In the genomic region with DNA sequence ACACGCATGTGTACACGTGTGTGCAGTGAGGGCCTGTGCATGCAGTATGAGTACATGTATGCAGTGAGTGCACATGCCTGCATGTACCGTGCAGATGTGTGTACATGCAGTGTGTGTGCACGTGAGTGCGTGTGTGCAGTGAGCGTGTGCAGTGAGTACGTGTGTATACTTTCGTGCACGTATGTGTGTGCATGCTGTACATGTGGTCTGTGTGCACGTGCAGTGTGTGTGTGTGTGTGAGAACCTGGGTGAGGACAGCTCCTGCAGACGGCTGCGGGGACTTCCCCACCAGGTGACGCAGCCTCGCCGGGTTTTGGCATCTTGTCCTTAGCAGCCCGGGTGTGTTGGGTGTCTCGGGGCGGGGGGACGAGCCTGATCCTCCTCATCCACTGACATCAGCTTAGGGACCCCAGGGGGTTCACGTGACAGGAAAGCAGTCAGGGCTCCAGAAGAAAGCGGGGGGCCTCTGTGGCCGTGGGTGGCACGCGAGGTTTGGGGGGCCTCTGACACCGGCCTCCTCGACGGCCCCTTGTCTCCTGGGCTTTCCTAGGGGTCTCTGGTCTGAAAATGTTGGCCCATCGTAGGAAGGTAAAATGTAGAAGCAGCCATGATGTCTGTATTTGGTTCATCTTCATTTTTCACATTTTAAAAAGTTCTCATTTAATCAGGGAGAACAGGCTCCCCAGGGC, we compare ENCODE assay signal across 23 cellular contexts.
DNase-seq lines count a peak whose midpoint lies in the region; ATAC-seq and TF ChIP-seq lines count a peak whose summit lies in the region.
"Had no signal": no experiment of that assay in that cellular context is flagged by ENCODE, and none has a peak within 500 bp of the region (broad histone marks: within the 10 kb centered on the region; RNA-seq: fewer than 3 reads in every experiment).

No MANE protein-coding gene starts in this region.

- H3K18ac ChIP-seq in H9 (ENCODE audit: insufficient read length, low read depth, low read length) = no peak overlapping the region

- no peak overlapping the region for H3K14ac ChIP-seq in H9 (ENCODE audit: insufficient read depth, low read length)

- H3K4me2 ChIP-seq in H9 (ENCODE audit: insufficient read depth, insufficient read length, low read length) (no peak overlapping the region), hepatocyte (no peak overlapping the region)
- H3K4me2 ChIP-seq: smooth muscle cell had no signal

- H3K9me3 Mint-ChIP-seq in H9 = peaks cover 22 to 30% of the 10 kb centered on the region in 2 experiments
- peaks cover 3% of the 10 kb centered on the region for H3K9me3 Mint-ChIP-seq in memory B cell
- H3K9me3 Mint-ChIP-seq: activated naive CD4-positive, alpha-beta T cell treated with anti-CD3 and anti-CD28 coated beads, Interleukin-2, amount 50 U/mL, for 24 hours; effector memory CD8-positive, alpha-beta T cell had no signal

- no CpG with 5 or more reads among the region's 28 CpGs for WGBS in H9 (ENCODE audit: extremely low coverage, insufficient read length, low lambda C conversion rate)
- WGBS in spleen, 5 donors = 92 to 94% (median 93%) methylated on average over 28 of the region's 28 CpGs
- 97% methylated on average over 28 of the region's 28 CpGs for WGBS in hepatocyte (ENCODE audit: low lambda C conversion rate, missing lambda C conversion rate)

- H3K4me1 ChIP-seq in H9 (ENCODE audit: insufficient read depth, low read length) = no peaks in the 10 kb centered on the region
- H3K4me1 ChIP-seq in spleen = peaks cover 7 to 18% (median 14%) of the 10 kb centered on the region in 6 donors
- peaks cover 5% of the 10 kb centered on the region for H3K4me1 ChIP-seq in hepatocyte (ENCODE audit: insufficient read depth)

- no peak overlapping the region for H3K4me3 ChIP-seq in WERI-Rb-1 (ENCODE audit: low read depth, low read length)
- no peak overlapping the region for H3K4me3 ChIP-seq in spleen
- no peak overlapping the region for H3K4me3 ChIP-seq in hepatocyte
- H3K4me3 ChIP-seq: colonic mucosa, GM23248, smooth muscle cell had no signal

- no peak overlapping the region for H3T11ph ChIP-seq in H9 (ENCODE audit: low read length)

- TF ChIP-seq CTCF in H9 (conservative IDR thresholded peaks at IDR 0.05) (no peak), WERI-Rb-1 (IDR thresholded peaks at IDR 0.05; ENCODE audit: low read depth, low read length) (no peak), spleen (IDR thresholded peaks at IDR 0.05 in 8 of 11, conservative IDR thresholded peaks at IDR 0.05 in 3 of 11) (no peak), hepatocyte (IDR thresholded peaks at IDR 0.05; ENCODE audit: poor library complexity) (no peak)

- no peaks in the 10 kb centered on the region for H3K9me2 ChIP-seq in hepatocyte (replicated peaks; ENCODE audit: insufficient read depth)

- no peaks in the 10 kb centered on the region for H3K27me3 Mint-ChIP-seq in H9 (ENCODE audit: low read depth)
- no peaks in the 10 kb centered on the region for H3K27me3 Mint-ChIP-seq in memory B cell
- H3K27me3 Mint-ChIP-seq: activated CD4-positive, alpha-beta T cell treated with anti-CD3 and anti-CD28 coated beads, Interleukin-2, amount 10 ng/mL, durations not matched to agents 24 days and 14 days; activated naive CD4-positive, alpha-beta T cell treated with anti-CD3 and anti-CD28 coated beads, Interleukin-2, amount 50 U/mL, for 24 hours; CD4-positive, CD25-positive, alpha-beta regulatory T cell; effector memory CD8-positive, alpha-beta T cell had no signal

- no peak overlapping the region for H3K4ac ChIP-seq in H9 (ENCODE audit: low read depth, low read length)

- no peak overlapping the region for H3K56ac ChIP-seq in H9 (ENCODE audit: insufficient read length, low read depth, low read length)

- H3K4me1 Mint-ChIP-seq in H9 (peaks cover 5 to 9% of the 10 kb centered on the region in 2 experiments), memory B cell (peaks cover 6% of the 10 kb centered on the region)

- H3K27me3 ChIP-seq in H9 (ENCODE audit: insufficient read depth, low read length) = no peaks in the 10 kb centered on the region
- H3K27me3 ChIP-seq in WERI-Rb-1 (ENCODE audit: insufficient read depth, low read depth, severe bottlenecking) = no peaks in the 10 kb centered on the region
- no peaks in the 10 kb centered on the region for H3K27me3 ChIP-seq in spleen (replicated peaks in 1 of 7)
- no peaks in the 10 kb centered on the region for H3K27me3 ChIP-seq in hepatocyte
- H3K27me3 ChIP-seq: colonic mucosa, neutrophil had no signal

- peaks cover 6% of the 10 kb centered on the region for H3K23me2 ChIP-seq in H9 (ENCODE audit: insufficient read length, low read depth, low read length, poor library complexity, severe bottlenecking)

- no peak overlapping the region for H2AK5ac ChIP-seq in H9 (ENCODE audit: insufficient read length, low read length)

- H2BK15ac ChIP-seq in H9 (ENCODE audit: low read depth, low read length) = no peak overlapping the region

- H2AFZ ChIP-seq in H9 (ENCODE audit: low read length) (no peak overlapping the region), hepatocyte (no peak overlapping the region)
- H2AFZ ChIP-seq: GM23248 had no signal

- H3K27ac Mint-ChIP-seq in H9 = no peak overlapping the region; a peak in 1 of 7 replicates
- peak overlapping the region; percentile 59 for H3K27ac Mint-ChIP-seq in memory B cell
- H3K27ac Mint-ChIP-seq: activated CD4-positive, alpha-beta T cell treated with anti-CD3 and anti-CD28 coated beads, Interleukin-2, amount 10 ng/mL, durations not matched to agents 24 days and 14 days; activated T-helper 1 cell treated with anti-CD3 and anti-CD28 coated beads, Interleukin-12 subunit alpha, Interleukin-12 subunit beta, Interleukin-2, Interleukin-4 antibody, amounts not matched to agents 30 ng/mL and 10 ng/mL and 1 ng/mL, durations not matched to agents 14 hours and 24 hours and 36 hours; CD4-positive, CD25-positive, alpha-beta regulatory T cell had no signal

- peak; percentile 24 for DNase-seq in H9
- peak; percentile 10 for DNase-seq in WERI-Rb-1
- DNase-seq in memory B cell (ENCODE audit: low spot score in 2 of 2) = no peak
- peak; percentile 36 for DNase-seq in spleen
- no peak for DNase-seq in hepatocyte (ENCODE audit: low spot score)
- no peak for DNase-seq in left colon
- DNase-seq: activated CD4-positive, alpha-beta T cell treated with anti-CD3 and anti-CD28 coated beads, Interleukin-2, amount 10 ng/mL, durations not matched to agents 24 days and 14 days; CD4-positive, CD25-positive, alpha-beta regulatory T cell; colonic mucosa; effector memory CD8-positive, alpha-beta T cell; erythroblast; glutamatergic neuron; GM23248; mammary epithelial cell; NCI-H1694; stimulated activated CD4-positive, alpha-beta T cell treated with anti-CD3 and anti-CD28 coated beads, Interleukin-2, amount 100 ng/mL, for 24 hours had no signal

- no peak overlapping the region for H2BK12ac ChIP-seq in H9 (ENCODE audit: insufficient read length, low read depth, low read length)

- no peaks in the 10 kb centered on the region for H3K79me1 ChIP-seq in H9 (ENCODE audit: insufficient read depth, low read depth, low read length, poor library complexity, severe bottlenecking)

- H3K23ac ChIP-seq in H9 (ENCODE audit: insufficient read length, low read depth, low read length) = no peak overlapping the region

- no peak overlapping the region for H2BK20ac ChIP-seq in H9 (ENCODE audit: low read depth, low read length, poor library complexity, severe bottlenecking)

- H3K9ac ChIP-seq in H9 (ENCODE audit: extremely low read depth, insufficient read length, low read length) = no peak overlapping the region
- H3K9ac ChIP-seq: GM23248 had no signal

- TF ChIP-seq POLR2A in spleen (IDR thresholded peaks at IDR 0.05) = no peak

- H4K91ac ChIP-seq in H9 (ENCODE audit: insufficient read length, low read depth, low read length) = no peak overlapping the region

- no peak overlapping the region for H4K5ac ChIP-seq in H9 (ENCODE audit: insufficient read length, low read depth, low read length)

- H3K36me3 Mint-ChIP-seq in H9 (ENCODE audit: insufficient read depth in 1 of 3, low read depth in 3 of 3) (peaks cover 32 to 40% (median 34%) of the 10 kb centered on the region in 3 experiments), memory B cell (peaks cover 10% of the 10 kb centered on the region)

- H4K20me1 ChIP-seq in H9 (ENCODE audit: control insufficient read depth, insufficient read depth, insufficient read length) (no peaks in the 10 kb centered on the region), hepatocyte (ENCODE audit: insufficient read depth, poor library complexity, severe bottlenecking) (no peaks in the 10 kb centered on the region)

- intact Hi-C loops in spleen (cut with DNase I; ENCODE audit: low total_unique reads) (no loop called here), left colon (cut with DNase I, micrococcal nuclease) (no loop called here)

- H3K4me3 Mint-ChIP-seq in H9 = no peak overlapping the region
- H3K4me3 Mint-ChIP-seq in memory B cell = no peak overlapping the region
- H3K4me3 Mint-ChIP-seq: activated CD4-positive, alpha-beta T cell treated with anti-CD3 and anti-CD28 coated beads, Interleukin-2, amount 10 ng/mL, durations not matched to agents 24 days and 14 days; activated naive CD4-positive, alpha-beta T cell treated with anti-CD3 and anti-CD28 coated beads, Interleukin-2, amount 50 U/mL, for 24 hours; activated T-helper 1 cell treated with anti-CD3 and anti-CD28 coated beads, Interleukin-12 subunit alpha, Interleukin-12 subunit beta, Interleukin-2, Interleukin-4 antibody, amounts not matched to agents 30 ng/mL and 10 ng/mL and 1 ng/mL, durations not matched to agents 14 hours and 24 hours and 36 hours; CD4-positive, CD25-positive, alpha-beta regulatory T cell; effector memory CD8-positive, alpha-beta T cell had no signal

- H2BK5ac ChIP-seq in H9 (ENCODE audit: insufficient read length, low read length) = no peak overlapping the region

- H3K36me3 ChIP-seq in WERI-Rb-1 (peaks cover 6% of the 10 kb centered on the region; the same call in 1 of the 2 replicates), spleen (peaks cover 0 to 49% (median 6%) of the 10 kb centered on the region in 6 donors), hepatocyte (replicated peaks; ENCODE audit: insufficient read depth, low read depth) (no peaks in the 10 kb centered on the region)
- H3K36me3 ChIP-seq: colonic mucosa had no signal

- ATAC-seq in memory B cell (ENCODE audit: low read depth) = no peak
- ATAC-seq in left colon = no peak
- ATAC-seq in SK-N-SH treated with all-trans-retinoic acid at 6 μM for 48 hours = no peak
- ATAC-seq: effector memory CD8-positive, alpha-beta T cell had no signal

- H3K79me2 ChIP-seq in H9 (ENCODE audit: insufficient read depth, low read length) (no peaks in the 10 kb centered on the region), hepatocyte (no peaks in the 10 kb centered on the region)

- no peak overlapping the region for H4K8ac ChIP-seq in H9 (replicated peaks; ENCODE audit: insufficient read length, low read depth, low read length)

- no peak overlapping the region for H2BK120ac ChIP-seq in H9 (ENCODE audit: low read depth, low read length, poor library complexity, severe bottlenecking)

- H3K27ac ChIP-seq in H9 (ENCODE audit: insufficient read length, low read depth, low read length) = no peak overlapping the region
- H3K27ac ChIP-seq in WERI-Rb-1 = no peak overlapping the region
- H3K27ac ChIP-seq in spleen = no peak overlapping the region
- no peak overlapping the region for H3K27ac ChIP-seq in hepatocyte
- H3K27ac ChIP-seq: colonic mucosa, GM23248, HL-60, neutrophil, VCaP had no signal

- H3K9me3 ChIP-seq in H9 (ENCODE audit: control insufficient read depth, low read depth, low read length) (no peaks in the 10 kb centered on the region), WERI-Rb-1 (ENCODE audit: severe bottlenecking) (peaks cover 32% of the 10 kb centered on the region), spleen (peaks cover 0 to 23% (median 19%) of the 10 kb centered on the region in 8 donors), hepatocyte (ENCODE audit: low read depth) (peaks cover 7% of the 10 kb centered on the region)
- H3K9me3 ChIP-seq: colonic mucosa, neutrophil had no signal

Comparison
In these comparisons a context has a peak if more than half of its experiments do, and no peak if none do; other contexts are left out.
1. DNase-seq: peak in H9 (single experiment), WERI-Rb-1 (single experiment) and spleen (single experiment); none in memory B cell (0 of 2), hepatocyte (single experiment) and left colon (0 of 2).